In the genomic region with DNA sequence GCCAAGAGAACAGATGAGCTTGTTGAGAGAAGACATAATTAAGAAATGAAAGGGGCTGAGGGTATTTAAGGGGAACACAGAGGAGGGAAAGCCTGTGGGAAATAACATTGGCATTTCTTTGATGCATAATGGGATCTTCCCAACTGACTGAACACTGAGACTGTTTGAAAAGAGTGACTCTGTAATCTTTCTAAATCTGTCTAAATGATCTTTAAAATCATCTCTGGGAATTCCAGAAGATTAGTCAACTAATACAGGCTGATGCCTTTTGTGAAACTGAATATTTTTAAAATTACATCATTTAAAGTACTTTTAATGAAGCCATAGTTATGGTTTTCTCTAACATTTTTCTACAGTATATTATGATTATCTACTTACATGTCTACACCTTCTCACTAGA, we compare ENCODE assay signal across 15 cellular contexts.
"Had no signal": no experiment of that assay in that cellular context is flagged by ENCODE, and none has a peak within 500 bp of the region (broad histone marks: within the 10 kb centered on the region; RNA-seq: fewer than 3 reads in every experiment).

No MANE protein-coding gene starts in this region.

- DNase-seq: activated CD4-positive, alpha-beta T cell treated with anti-CD3 and anti-CD28 coated beads, Interleukin-2, amount 50 U/mL, for 4 hours; activated effector memory CD4-positive, alpha-beta T cell treated with Interleukin-2 at 50 U/mL for 16 hours; activated T-cell treated with anti-CD3 and anti-CD28 coated beads, Interleukin-2, amount 50 U/mL, for 24 hours; amniotic stem cell; dermis blood vessel endothelial cell; endodermal cell; erythroblast; head of caudate nucleus; left lung; mesendoderm; nephron progenitor cell; sigmoid colon; stimulated activated CD4-positive, alpha-beta T cell treated with anti-CD3 and anti-CD28 coated beads, Interleukin-2, amount 100 ng/mL, for 48 hours; T-helper 2 cell; testis had no signal

- H3K27ac ChIP-seq: left lung, sigmoid colon, testis had no signal

- H3K4me1 ChIP-seq: left lung, sigmoid colon, testis had no signal

- H3K9me3 ChIP-seq: left lung, sigmoid colon, testis had no signal

- H3K4me3 ChIP-seq: left lung, sigmoid colon, testis had no signal

- H3K27me3 ChIP-seq: left lung, sigmoid colon, testis had no signal

- H3K36me3 ChIP-seq: left lung, sigmoid colon had no signal
